Comparison of ENCODE assay signal across 23 cellular contexts in genomic region chr3:27802849-27803248, GRCh38.
"Had no signal": no experiment of that assay in that cellular context is flagged by ENCODE, and none has a peak within 500 bp of the region (broad histone marks: within the 10 kb centered on the region; RNA-seq: fewer than 3 reads in every experiment).

No MANE protein-coding gene starts in this region.

- ATAC-seq: HepG2 had no signal

- DNase-seq: IMR-90, Karpas-422, KG1, MG63, NCI-H1092, NCI-H1105 treated with DMSO at 0.1 percent for 48 hours, NCI-H1417 treated with DMSO at 0.1 percent for 48 hours, NCI-H146, NCI-H1694 treated with DMSO at 0.1 percent for 48 hours, NCI-H1930, NCI-H2081 treated with DMSO at 0.1 percent for 48 hours, NCI-H2171, NCI-H226, NCI-H446, NCI-H510A, NCI-H524 treated with DMSO at 0.1 percent for 48 hours, NCI-H69, NCI-H774, RPMI8226, SHP77, SK-N-SH, SW 1271 had no signal

- H3K9me3 ChIP-seq: MG63, SK-N-SH had no signal
